In the genomic region with DNA sequence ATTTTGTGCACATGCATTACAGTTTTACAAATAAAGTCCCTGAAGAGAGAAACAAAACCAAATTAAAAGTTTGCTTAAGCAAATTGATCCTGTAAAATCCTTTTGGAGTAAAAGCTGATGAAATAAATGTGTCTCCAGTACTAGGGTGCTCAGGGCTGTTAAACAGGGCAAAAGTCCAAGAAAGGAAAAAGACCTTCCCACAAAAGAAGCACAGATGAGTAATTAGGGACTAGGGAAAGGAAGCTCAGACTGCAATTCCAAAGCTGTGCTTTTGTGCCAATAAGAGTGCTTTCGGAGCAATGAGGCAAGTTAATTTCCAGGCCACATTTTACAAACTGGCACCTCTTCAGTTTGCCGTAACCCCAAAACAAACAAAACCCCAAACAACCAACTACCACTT, we compare ENCODE assay signal across 23 cellular contexts. TPM values are rescaled to one million over a fixed set of nuclear protein-coding genes. Genes with fewer than 3 reads are reported as not detected.
A peak's percentile ranks its signal among the peaks of the same experiment; 100 is the strongest.
DNase-seq lines count a peak whose midpoint lies in the region; ATAC-seq and TF ChIP-seq lines count a peak whose summit lies in the region.
"Had no signal": no experiment of that assay in that cellular context is flagged by ENCODE, and none has a peak within 500 bp of the region (broad histone marks: within the 10 kb centered on the region; RNA-seq: fewer than 3 reads in every experiment).

No MANE protein-coding gene starts in this region.

- no peak for TF ChIP-seq CTCF in brain (conservative IDR thresholded peaks at IDR 0.05)

- peaks cover 24% of the 10 kb centered on the region for H3K27me3 Mint-ChIP-seq in brain

- peak overlapping the region in 3 of 5 experiments; percentile 55 to 77 (median 62) for H3K27ac Mint-ChIP-seq in brain
- H3K27ac Mint-ChIP-seq: CD4-positive, alpha-beta memory T cell; mesothelial cell of epicardium; type B pancreatic cell had no signal

- ATAC-seq in HG02973 (IDR thresholded peaks at IDR 0.05; ENCODE audit: unreplicated experiment): no peak
- ATAC-seq in HG02938 (IDR thresholded peaks at IDR 0.05; ENCODE audit: unreplicated experiment): no peak
- ATAC-seq: left colon, psoas muscle had no signal

- H3K9me3 Mint-ChIP-seq in brain: no peaks in the 10 kb centered on the region
- H3K9me3 Mint-ChIP-seq: CD4-positive, alpha-beta memory T cell; mesothelial cell of epicardium had no signal

- no peaks in the 10 kb centered on the region for H3K36me3 Mint-ChIP-seq in brain
- H3K36me3 Mint-ChIP-seq: CD4-positive, alpha-beta memory T cell; mesothelial cell of epicardium; type B pancreatic cell had no signal

- peaks cover 30% of the 10 kb centered on the region for H3K4me1 Mint-ChIP-seq in brain
- H3K4me1 Mint-ChIP-seq: CD4-positive, alpha-beta memory T cell had no signal

- peak overlapping the region in 3 of 5 experiments; percentile 35 to 63 (median 60) for H3K4me3 Mint-ChIP-seq in brain
- H3K4me3 Mint-ChIP-seq: CD4-positive, alpha-beta memory T cell; mesothelial cell of epicardium; type B pancreatic cell had no signal

- DNase-seq in EL (peak; percentile 49), NCI-H226 (peak; percentile 9), midbrain (lab: John Stamatoyannopoulos, UW) (peak; percentile 30), foreskin melanocyte (no peak), DMS53 treated with DMSO at 0.1 percent for 48 hours (lab: John Stamatoyannopoulos, UW; ENCODE audit: unreplicated experiment) (no peak)
- DNase-seq: activated CD4-positive, alpha-beta T cell treated with anti-CD3 and anti-CD28 coated beads, Interleukin-2, amount 50 U/mL, for 48 hours; activated naive CD4-positive, alpha-beta T cell; activated T-cell treated with anti-CD3 and anti-CD28 coated beads for 4 hours; amniotic stem cell; CD4-positive, alpha-beta memory T cell; DND-41; erythroblast; left colon; NCI-H1436 treated with DMSO at 0.1 percent for 48 hours; Peyer's patch; psoas muscle; stimulated activated CD4-positive, alpha-beta T cell treated with anti-CD3 and anti-CD28 coated beads, Interleukin-4, amount 100 ng/mL, for 24 hours; stomach had no signal

RNA-seq across cellular contexts. Expression of gene RNF182, which starts 10.4 kb away (rescaled TPM):
- 38.1 TPM for polyA plus RNA-seq in brain (ENCODE audit: insufficient read depth, low read depth, low replicate concordance)
- polyA plus RNA-seq: CD4-positive, alpha-beta memory T cell had no signal

Comparison
In these comparisons a context has a peak if more than half of its experiments do, and no peak if none do; other contexts are left out.
1. DNase-seq: peak in EL (single experiment), NCI-H226 (single experiment) and midbrain (single experiment); none in foreskin melanocyte (single experiment) and DMS53 treated with DMSO at 0.1 percent for 48 hours (single experiment).